ENCODE assay signal across 8 cellular contexts in genomic region chr14:75175677-75176141, GRCh38. TPM values are rescaled to one million over a fixed set of nuclear protein-coding genes. Genes with fewer than 3 reads are reported as not detected.
DNase-seq lines count a peak whose midpoint lies in the region; ATAC-seq and TF ChIP-seq lines count a peak whose summit lies in the region.

No MANE protein-coding gene starts in this region.

- RAD21 ChIA-PET in HCT116 (lab: Charles Lee; ENCODE audit: low non-redundant PET in 1 of 2, low total read pairs in 2 of 2, uncharacterized antibody in 2 of 2, unreplicated experiment in 2 of 2), result no interaction called here

- H3K27ac ChIP-seq in CD8-positive, alpha-beta T cell (ENCODE audit: low read depth, low read length), result peak overlapping the region; percentile 98
- H3K27ac ChIP-seq in HCT116 (ENCODE audit: low read depth, low read length) (peak overlapping the region; percentile 93), SU-DHL-6 (ENCODE audit: low read depth, low read length) (peak overlapping the region; percentile 89), foreskin keratinocyte (peak overlapping the region; percentile 94)

- no peak for TF ChIP-seq POLR2A in HCT116 (IDR thresholded peaks at IDR 0.05; ENCODE audit: borderline replicate concordance, extremely low read depth, insufficient read depth, insufficient read length)

- no peak for TF ChIP-seq RAD21 in HCT116 (IDR thresholded peaks at IDR 0.05; ENCODE audit: low read depth)

- 0 out of 2 replicates have a peak, but pooled peaks cover 4% of the 10 kb centered on the region for H4K20me1 ChIP-seq in HCT116 (ENCODE audit: insufficient read depth)
- H4K20me1 ChIP-seq in SU-DHL-6 (ENCODE audit: low read depth, low read length), result no peaks in the 10 kb centered on the region; the same call in 1 of the 2 replicates

- CTCF ChIA-PET in CD8-positive, alpha-beta T cell (lab: Charles Lee), result interaction anchor here (0.8 to 0.9 kb wide), 2 partner anchors 84 to 126 kb away, joined by 3 to 4 read pairs; no protein-coding TSS in a partner anchor
- CTCF ChIA-PET in HCT116 (lab: Charles Lee), result no interaction called here

- H2AFZ ChIP-seq in HCT116 (ENCODE audit: low read depth, low read length, poor library complexity, severe bottlenecking) (no peak overlapping the region), SU-DHL-6 (ENCODE audit: low read depth, low read length, severe bottlenecking) (peak overlapping the region; percentile 85)

- intact Hi-C loops in CD8-positive, alpha-beta T cell (cut with DNase I, micrococcal nuclease), result loop anchor here (1.0 to 5.0 kb wide), 13 partner anchors 33 to 486 kb away; partner anchors contain the start of genes DLST (in 2 of the 2), EIF2B2 (in 2 of the 2), NEK9 (in 2 of the 2) and AREL1 (in 1 of the 2)
- intact Hi-C loops in HCT116 (cut with micrococcal nuclease), result loop anchor here (1.0 to 2.0 kb wide), 3 partner anchors 25 to 119 kb away; no protein-coding TSS in a partner anchor

- no peaks in the 10 kb centered on the region for H3K9me3 Mint-ChIP-seq in CD8-positive, alpha-beta T cell
- H3K9me3 Mint-ChIP-seq in stimulated activated naive B cell treated with anti-CD40 and anti-IgM and Interleukin-4, amounts not matched to agents 10 μg/mL and 1 μg/mL and 100 μg/mL, for 72 hours, result no peaks in the 10 kb centered on the region

- peaks cover 49% of the 10 kb centered on the region for H3K4me1 Mint-ChIP-seq in CD8-positive, alpha-beta T cell (ENCODE audit: low read depth)
- H3K4me1 Mint-ChIP-seq in stimulated activated naive B cell treated with anti-CD40 and anti-IgM and Interleukin-4, amounts not matched to agents 10 μg/mL and 1 μg/mL and 100 μg/mL, for 72 hours, result peaks cover 22 to 42% of the 10 kb centered on the region in 2 donors

- POLR2A ChIA-PET in CD8-positive, alpha-beta T cell (lab: Charles Lee), result interaction anchor here (0.7 to 1.2 kb wide), 8 partner anchors 8 to 118 kb away, joined by 3 to 8 read pairs (median 4); partner anchors contain the start of gene NEK9
- POLR2A ChIA-PET in HCT116 (lab: Charles Lee), result no interaction called here

- H3K4me3 ChIP-seq in CD8-positive, alpha-beta T cell (ENCODE audit: low read depth, low read length), result peak overlapping the region; percentile 94
- H3K4me3 ChIP-seq in HCT116 (replicated peaks in 1 of 2; ENCODE audit: low read depth in 1 of 2, low read length in 2 of 2) (peak overlapping the region; percentile 67 to 88), SU-DHL-6 (ENCODE audit: insufficient read depth, low read length, poor library complexity, severe bottlenecking) (peak overlapping the region; percentile 64)

- H3K4me2 ChIP-seq in HCT116 (ENCODE audit: low read length) (peak overlapping the region; percentile 76), SU-DHL-6 (ENCODE audit: low read depth, low read length, poor library complexity, severe bottlenecking) (peak overlapping the region; percentile 68)

- H3K9me2 ChIP-seq in HCT116 (ENCODE audit: insufficient read depth) (no peaks in the 10 kb centered on the region), SU-DHL-6 (replicated peaks; ENCODE audit: insufficient read depth, low read length) (no peaks in the 10 kb centered on the region)

- H3K79me2 ChIP-seq in HCT116 (ENCODE audit: insufficient read depth, low read length) (peaks cover 58% of the 10 kb centered on the region), SU-DHL-6 (ENCODE audit: insufficient read depth, low read length) (peaks cover 50% of the 10 kb centered on the region)

- H3F3A ChIP-seq in SU-DHL-6 (ENCODE audit: insufficient read depth), result peaks cover 8% of the 10 kb centered on the region; the same call in 1 of the 2 replicates

- peaks cover 24% of the 10 kb centered on the region for H3K36me3 Mint-ChIP-seq in CD8-positive, alpha-beta T cell
- peaks cover 9 to 12% of the 10 kb centered on the region in 2 donors for H3K36me3 Mint-ChIP-seq in stimulated activated naive B cell treated with anti-CD40 and anti-IgM and Interleukin-4, amounts not matched to agents 10 μg/mL and 1 μg/mL and 100 μg/mL, for 72 hours

- H3K9ac ChIP-seq in HCT116 (ENCODE audit: low read length) (peak overlapping the region; percentile 84), SU-DHL-6 (ENCODE audit: low read length) (peak overlapping the region; percentile 65)

- DNase-seq in CD8-positive, alpha-beta T cell, result no peak
- DNase-seq in HCT116 (ENCODE audit: low read depth, low spot score) (peak; percentile 6), foreskin keratinocyte (peak; percentile 42 to 61), NCI-H2196 treated with DMSO at 0.1 percent for 48 hours (lab: John Stamatoyannopoulos, UW; ENCODE audit: unreplicated experiment) (no peak), HK-2 (ENCODE audit: unreplicated experiment) (no peak), NCI-H524 treated with DMSO at 0.1 percent for 48 hours (lab: John Stamatoyannopoulos, UW) (no peak)
- no peak for DNase-seq in stimulated activated naive B cell treated with anti-CD40 and anti-IgM and Interleukin-4, amounts not matched to agents 10 μg/mL and 1 μg/mL and 100 μg/mL, for 72 hours

- H3K4me1 ChIP-seq in CD8-positive, alpha-beta T cell (ENCODE audit: insufficient read depth, low read length), result peaks cover 23% of the 10 kb centered on the region
- H3K4me1 ChIP-seq in HCT116 (ENCODE audit: control insufficient read depth in 1 of 2, insufficient read depth in 2 of 2, low read length in 2 of 2), result peaks cover 2 to 13% of the 10 kb centered on the region in 2 experiments; a peak in 2 of 4 replicates
- H3K4me1 ChIP-seq in foreskin keratinocyte, result no peaks in the 10 kb centered on the region

- H3K36me3 ChIP-seq in CD8-positive, alpha-beta T cell (ENCODE audit: insufficient read depth, low read length), result no peaks in the 10 kb centered on the region
- H3K36me3 ChIP-seq in HCT116 (ENCODE audit: control insufficient read depth in 1 of 2, insufficient read depth in 2 of 2, low read length in 2 of 2) (no peaks in the 10 kb centered on the region), SU-DHL-6 (ENCODE audit: low read length) (no peaks in the 10 kb centered on the region)

- no peaks in the 10 kb centered on the region for H3K27me3 Mint-ChIP-seq in CD8-positive, alpha-beta T cell (ENCODE audit: low read depth)
- H3K27me3 Mint-ChIP-seq in stimulated activated naive B cell treated with anti-CD40 and anti-IgM and Interleukin-4, amounts not matched to agents 10 μg/mL and 1 μg/mL and 100 μg/mL, for 72 hours, result no peaks in the 10 kb centered on the region

- H3K4me3 Mint-ChIP-seq in CD8-positive, alpha-beta T cell, result peak overlapping the region; percentile 91
- peak overlapping the region; percentile 95 to 97 for H3K4me3 Mint-ChIP-seq in stimulated activated naive B cell treated with anti-CD40 and anti-IgM and Interleukin-4, amounts not matched to agents 10 μg/mL and 1 μg/mL and 100 μg/mL, for 72 hours

- no peaks in the 10 kb centered on the region for H3K9me3 ChIP-seq in CD8-positive, alpha-beta T cell (ENCODE audit: low read length)
- H3K9me3 ChIP-seq in HCT116 (ENCODE audit: control insufficient read depth in 1 of 2, insufficient read depth in 1 of 2, low read depth in 1 of 2, low read length in 2 of 2) (no peaks in the 10 kb centered on the region), SU-DHL-6 (ENCODE audit: insufficient read depth, low read length) (no peaks in the 10 kb centered on the region)

- peak overlapping the region; percentile 98 for H3K27ac Mint-ChIP-seq in CD8-positive, alpha-beta T cell
- H3K27ac Mint-ChIP-seq in stimulated activated naive B cell treated with anti-CD40 and anti-IgM and Interleukin-4, amounts not matched to agents 10 μg/mL and 1 μg/mL and 100 μg/mL, for 72 hours, result peak overlapping the region; percentile 99

- no peaks in the 10 kb centered on the region for H3K27me3 ChIP-seq in CD8-positive, alpha-beta T cell (ENCODE audit: insufficient read depth, low read length)
- H3K27me3 ChIP-seq in HCT116 (ENCODE audit: insufficient read depth, low read length) (no peaks in the 10 kb centered on the region), SU-DHL-6 (ENCODE audit: low read length) (no peaks in the 10 kb centered on the region), foreskin keratinocyte (no peaks in the 10 kb centered on the region)

- BruUV-seq in HCT116 (replicated peaks; lab: Mats Ljungman, UMichigan), result no TSS peak

- peak; percentile 11 for ATAC-seq in CD8-positive, alpha-beta T cell
- peak; percentile 10 for ATAC-seq in HCT116
- ATAC-seq in foreskin keratinocyte, result peak; percentile 39
- peak; percentile 15 to 22 for ATAC-seq in stimulated activated naive B cell treated with anti-CD40 and anti-IgM and Interleukin-4, amounts not matched to agents 10 μg/mL and 1 μg/mL and 100 μg/mL, for 72 hours (replicated peaks)

- TF ChIP-seq CTCF in CD8-positive, alpha-beta T cell (IDR thresholded peaks at IDR 0.05), result no peak
- TF ChIP-seq CTCF in HCT116 (IDR thresholded peaks at IDR 0.05 in 2 of 3, conservative IDR thresholded peaks at IDR 0.05 in 1 of 3; ENCODE audit: borderline replicate concordance in 1 of 3, insufficient read depth in 1 of 3, low read depth in 2 of 3, low read length in 2 of 3) (no peak), SU-DHL-6 (IDR thresholded peaks at IDR 0.05; ENCODE audit: insufficient read depth, low read length, poor library complexity, severe bottlenecking) (no peak), foreskin keratinocyte (conservative IDR thresholded peaks at IDR 0.05) (no peak)

TF ChIP-seq in HCT116, 20 proteins besides CTCF, POLR2A, EP300 and RAD21:
- TF ChIP-seq YY1 (IDR thresholded peaks at IDR 0.05; ENCODE audit: extremely low read depth, insufficient replicate concordance, low read depth, low read length) (no peak), EGR1 (IDR thresholded peaks at IDR 0.05; ENCODE audit: low read depth) (peak; percentile 32; the same call in 1 of the 2 replicates)

RNA-seq across cellular contexts. Expression of gene TMED10, which starts 0.7 kb away (rescaled TPM):
- 100 to 1,000 TPM; 126 to 129 TPM for total RNA-seq in CD8-positive, alpha-beta T cell
- total RNA-seq in HCT116 (2021; ENCODE audit: unreplicated experiment), result 303 TPM
- polyA plus RNA-seq in HCT116 (2012), result 232 and 275 TPM in 2 replicates
- 334 and 336 TPM in 2 replicates for total RNA-seq in foreskin keratinocyte
- 243 and 254 TPM in 2 replicates for polyA plus RNA-seq in foreskin keratinocyte

RNA-seq across cellular contexts. Expression of gene NEK9, which starts 48.9 kb away (rescaled TPM):
- total RNA-seq in CD8-positive, alpha-beta T cell, result 10 to 100 TPM; 40.7 to 42.9 TPM
- total RNA-seq in HCT116 (2021; ENCODE audit: unreplicated experiment) (64.4 TPM), foreskin keratinocyte (22.9 and 24.2 TPM in 2 replicates)
- 26.7 and 27.5 TPM in 2 replicates for polyA plus RNA-seq in HCT116 (2012)
- polyA plus RNA-seq in foreskin keratinocyte, result 13.3 and 16.6 TPM in 2 replicates

Comparison
In these comparisons a context has a peak if more than half of its experiments do, and no peak if none do; other contexts are left out.
1. DNase-seq: peak in HCT116 (single experiment) and foreskin keratinocyte (2 of 2); none in CD8-positive, alpha-beta T cell (0 of 7), stimulated activated naive B cell treated with anti-CD40 and anti-IgM and Interleukin-4, amounts not matched to agents 10 μg/mL and 1 μg/mL and 100 μg/mL, for 72 hours (single experiment), NCI-H2196 treated with DMSO at 0.1 percent for 48 hours (single experiment), HK-2 (single experiment) and NCI-H524 treated with DMSO at 0.1 percent for 48 hours (single experiment).
2. Peak in every context shown above with its lines, with median percentiles within 50 percentile points of each other: ATAC-seq, H3K27ac ChIP-seq and H3K4me3 ChIP-seq.